10 cellular contexts compared by ENCODE assay signal in genomic region chr1:118223426-118223825, GRCh38. TPM values are rescaled to one million over a fixed set of nuclear protein-coding genes. Genes with fewer than 3 reads are reported as not detected.
DNase-seq lines count a peak whose midpoint lies in the region; ATAC-seq and TF ChIP-seq lines count a peak whose summit lies in the region.
"Had no signal": no experiment of that assay in that cellular context is flagged by ENCODE, and none has a peak within 500 bp of the region (broad histone marks: within the 10 kb centered on the region; RNA-seq: fewer than 3 reads in every experiment).

No MANE protein-coding gene starts in this region.

- DNase-seq in astrocyte of the spinal cord (ENCODE audit: low read depth, low spot score) (no peak), NCI-H510A treated with DMSO at 0.1 percent for 48 hours (lab: John Stamatoyannopoulos, UW) (no peak), NCI-H1105 (lab: John Stamatoyannopoulos, UW) (no peak)
- DNase-seq in stimulated activated CD4-positive, alpha-beta T cell treated with anti-CD3 and anti-CD28 coated beads, Interleukin-4, amount 100 ng/mL, for 4 hours = no peak
- DNase-seq: effector CD8-positive, alpha-beta T cell; occipital lobe had no signal

- TF ChIP-seq CTCF in C4-2B (conservative IDR thresholded peaks at IDR 0.05) (peak; percentile 59), astrocyte of the spinal cord (IDR thresholded peaks at IDR 0.05; ENCODE audit: low read depth, low read length) (peak; percentile 11), liver (IDR thresholded peaks at IDR 0.05; ENCODE audit: low read depth, low read length, missing input control) (peak; percentile 5)

- H3K27ac ChIP-seq in C4-2B = no peak overlapping the region
- no peak overlapping the region for H3K27ac ChIP-seq in liver (ENCODE audit: low read depth in 1 of 2, low read length in 2 of 2)

- in situ Hi-C loops in astrocyte of the spinal cord (cut with HindIII; ENCODE audit: low sequenced_read_pairs) = no loop called here

- H3K27me3 ChIP-seq in liver (ENCODE audit: control insufficient read depth in 4 of 4, insufficient read depth in 4 of 4, low read length in 3 of 4) = no peaks in the 10 kb centered on the region

- TF ChIP-seq RAD21 in liver (IDR thresholded peaks at IDR 0.05) = peak; percentile 57 to 66

- H3K9ac ChIP-seq in liver (ENCODE audit: low read depth in 1 of 2, low read length in 2 of 2) = no peak overlapping the region

- WGBS in liver = 56% methylated on average over 1 of the region's 1 CpG

- H3K4me3 ChIP-seq in astrocyte of the spinal cord (ENCODE audit: low read depth, low read length) (no peak overlapping the region), liver (ENCODE audit: low read depth in 1 of 3, low read length in 3 of 3) (no peak overlapping the region)

- no peaks in the 10 kb centered on the region for H3K4me1 ChIP-seq in liver (ENCODE audit: control insufficient read depth in 4 of 4, insufficient read depth in 4 of 4, low read length in 3 of 4)

- ATAC-seq in HG03159 (IDR thresholded peaks at IDR 0.05; ENCODE audit: unreplicated experiment) (peak; percentile 48), GM21367 (IDR thresholded peaks at IDR 0.05; ENCODE audit: unreplicated experiment) (no peak)

- H3K9me3 ChIP-seq in liver (ENCODE audit: control insufficient read depth in 4 of 4, low read length in 3 of 4) = peaks cover 0 to 4% (median 0%) of the 10 kb centered on the region in 4 donors

- no peaks in the 10 kb centered on the region for H3K36me3 ChIP-seq in liver (ENCODE audit: control insufficient read depth in 4 of 4, insufficient read depth in 3 of 4, low read depth in 1 of 4, low read length in 3 of 4)

TF ChIP-seq in liver, 16 proteins besides CTCF, POLR2A, EP300 and RAD21:
- TF ChIP-seq JUND (IDR thresholded peaks at IDR 0.05) (no peak), YY1 (IDR thresholded peaks at IDR 0.05) (no peak), FOXA2 (IDR thresholded peaks at IDR 0.05) (no peak), HNF4A (conservative IDR thresholded peaks at IDR 0.05) (no peak), REST (IDR thresholded peaks at IDR 0.05) (no peak)

RNA-seq across cellular contexts. Expression of gene SPAG17, which starts 38.4 kb away (rescaled TPM):
- total RNA-seq in liver = under 1 TPM; 0.17 to 0.75 TPM
- polyA plus RNA-seq in liver = not detected

Comparison
In these comparisons a context has a peak if more than half of its experiments do, and no peak if none do; other contexts are left out.
1. CTCF ChIP-seq: peak in every context shown above with its lines; median percentile 59 in C4-2B; 11 in astrocyte of the spinal cord; 5 in liver.